Comparison of ENCODE assay signal across 21 cellular contexts in genomic region chr18:22547807-22548561, GRCh38.
A peak's percentile ranks its signal among the peaks of the same experiment; 100 is the strongest.
DNase-seq lines count a peak whose midpoint lies in the region; ATAC-seq and TF ChIP-seq lines count a peak whose summit lies in the region.
"Had no signal": no experiment of that assay in that cellular context is flagged by ENCODE, and none has a peak within 500 bp of the region (broad histone marks: within the 10 kb centered on the region; RNA-seq: fewer than 3 reads in every experiment).

No MANE protein-coding gene starts in this region.

- peak; percentile 36 to 48 for ATAC-seq in right cardiac atrium
- ATAC-seq in heart left ventricle: no peak
- ATAC-seq in mucosa of descending colon: no peak
- no peak for ATAC-seq in stimulated activated naive CD8-positive, alpha-beta T cell treated with anti-CD3 and anti-CD28 coated beads, Interleukin-15, Interleukin-2, amounts not matched to agents 100 U/mL and 50 U/mL, for 24 hours
- ATAC-seq: A549, PC-3 had no signal

- H3K27ac ChIP-seq in right cardiac atrium (ENCODE audit: low read length): peak overlapping the region; percentile 92
- H3K27ac ChIP-seq in heart left ventricle: peak overlapping the region in 1 of 12 donors; percentile 10
- H3K27ac ChIP-seq: A549, C4-2B, dorsolateral prefrontal cortex, KMS-11, SJCRH30, spleen had no signal

- WGBS in right cardiac atrium: 45% methylated on average over 11 of the region's 11 CpGs
- 77 to 85% (median 82%) methylated on average over 11 of the region's 11 CpGs for WGBS in heart left ventricle, 4 donors

- H3K9me3 ChIP-seq in right cardiac atrium (ENCODE audit: control insufficient read depth, low read length) (no peaks in the 10 kb centered on the region), heart left ventricle (no peaks in the 10 kb centered on the region), mucosa of descending colon (no peaks in the 10 kb centered on the region)
- H3K9me3 ChIP-seq: A549, SJCRH30, spleen had no signal

- intact Hi-C loops in right cardiac atrium (cut with DNase I): loop anchor here in 2 of 4 donors (10.0 kb wide), 2 partner anchors 53 to 73 kb away; no protein-coding TSS in a partner anchor
- intact Hi-C loops in heart left ventricle (cut with DNase I): loop anchor here in 2 of 10 donors (5.0 to 10.0 kb wide), 2 partner anchors 63 to 76 kb away; no protein-coding TSS in a partner anchor
- intact Hi-C loops in mucosa of descending colon (cut with DNase I, micrococcal nuclease): no loop called here

- H3K27me3 ChIP-seq in right cardiac atrium (ENCODE audit: control insufficient read depth, insufficient read depth) (no peaks in the 10 kb centered on the region), heart left ventricle (no peaks in the 10 kb centered on the region)
- H3K27me3 ChIP-seq: SJCRH30, spleen had no signal

- no peak for TF ChIP-seq POLR2A in heart left ventricle (IDR thresholded peaks at IDR 0.05)

- H3K4me1 ChIP-seq in right cardiac atrium (ENCODE audit: control insufficient read depth, insufficient read depth, low read length): peaks cover 13% of the 10 kb centered on the region
- H3K4me1 ChIP-seq in heart left ventricle: peaks cover 0 to 55% (median 20%) of the 10 kb centered on the region in 12 donors
- H3K4me1 ChIP-seq in mucosa of descending colon (ENCODE audit: low read depth): no peaks in the 10 kb centered on the region
- H3K4me1 ChIP-seq: SJCRH30, spleen had no signal

- H3K36me3 ChIP-seq in heart left ventricle: no peaks in the 10 kb centered on the region
- H3K36me3 ChIP-seq in mucosa of descending colon (ENCODE audit: low read depth): no peaks in the 10 kb centered on the region
- H3K36me3 ChIP-seq: SJCRH30, spleen had no signal

- TF ChIP-seq CTCF in heart left ventricle (IDR thresholded peaks at IDR 0.05) (no peak), mucosa of descending colon (IDR thresholded peaks at IDR 0.05) (no peak)

- peak in 1 of 3 donors; percentile 64 for DNase-seq in right cardiac atrium
- no peak for DNase-seq in heart left ventricle
- peak; percentile 51 for DNase-seq in T1000 (lab: John Stamatoyannopoulos, UW)
- DNase-seq in left kidney (ENCODE audit: low read depth, low spot score): peak; percentile 47
- DNase-seq in NCI-H1436 treated with DMSO at 0.1 percent for 48 hours (lab: John Stamatoyannopoulos, UW): no peak
- no peak for DNase-seq in mucosa of descending colon
- no peak for DNase-seq in stimulated activated CD4-positive, alpha-beta T cell treated with anti-CD3 and anti-CD28 coated beads, Interleukin-4, amount 100 ng/mL, for 1 hour
- DNase-seq in stimulated activated naive CD8-positive, alpha-beta T cell treated with anti-CD3 and anti-CD28 coated beads, Interleukin-15, Interleukin-2, amounts not matched to agents 100 U/mL and 50 U/mL, for 24 hours: no peak
- DNase-seq: activated CD4-positive, alpha-beta T cell treated with anti-CD3 and anti-CD28 coated beads, Interleukin-2, amount 10 ng/mL, durations not matched to agents 7 days and 5 days; activated effector memory CD4-positive, alpha-beta T cell treated with anti-CD3 and anti-CD28 coated beads, Interleukin-2, amount 50 U/mL, for 16 hours; dorsolateral prefrontal cortex; erythroblast; GDM1; NCI-H1930; NCI-H2227 treated with DMSO at 0.1 percent for 48 hours; PC-3; SJCRH30; spleen had no signal

- H3K4me3 ChIP-seq in right cardiac atrium (ENCODE audit: low read length) (no peak overlapping the region), heart left ventricle (no peak overlapping the region), mucosa of descending colon (no peak overlapping the region)
- H3K4me3 ChIP-seq: A549, dorsolateral prefrontal cortex, SJCRH30, spleen had no signal

Comparison
In these comparisons a context has a peak if more than half of its experiments do, and no peak if none do; other contexts are left out.
1. ATAC-seq: peak in right cardiac atrium (2 of 2); none in heart left ventricle (0 of 4), mucosa of descending colon (single experiment) and stimulated activated naive CD8-positive, alpha-beta T cell treated with anti-CD3 and anti-CD28 coated beads, Interleukin-15, Interleukin-2, amounts not matched to agents 100 U/mL and 50 U/mL, for 24 hours (single experiment).
2. DNase-seq: peak in T1000 (single experiment) and left kidney (single experiment); none in heart left ventricle (0 of 5), NCI-H1436 treated with DMSO at 0.1 percent for 48 hours (single experiment), mucosa of descending colon (0 of 3), stimulated activated CD4-positive, alpha-beta T cell treated with anti-CD3 and anti-CD28 coated beads, Interleukin-4, amount 100 ng/mL, for 1 hour (single experiment) and stimulated activated naive CD8-positive, alpha-beta T cell treated with anti-CD3 and anti-CD28 coated beads, Interleukin-15, Interleukin-2, amounts not matched to agents 100 U/mL and 50 U/mL, for 24 hours (single experiment).